1 cellular context compared by ENCODE assay signal in the genomic region with DNA sequence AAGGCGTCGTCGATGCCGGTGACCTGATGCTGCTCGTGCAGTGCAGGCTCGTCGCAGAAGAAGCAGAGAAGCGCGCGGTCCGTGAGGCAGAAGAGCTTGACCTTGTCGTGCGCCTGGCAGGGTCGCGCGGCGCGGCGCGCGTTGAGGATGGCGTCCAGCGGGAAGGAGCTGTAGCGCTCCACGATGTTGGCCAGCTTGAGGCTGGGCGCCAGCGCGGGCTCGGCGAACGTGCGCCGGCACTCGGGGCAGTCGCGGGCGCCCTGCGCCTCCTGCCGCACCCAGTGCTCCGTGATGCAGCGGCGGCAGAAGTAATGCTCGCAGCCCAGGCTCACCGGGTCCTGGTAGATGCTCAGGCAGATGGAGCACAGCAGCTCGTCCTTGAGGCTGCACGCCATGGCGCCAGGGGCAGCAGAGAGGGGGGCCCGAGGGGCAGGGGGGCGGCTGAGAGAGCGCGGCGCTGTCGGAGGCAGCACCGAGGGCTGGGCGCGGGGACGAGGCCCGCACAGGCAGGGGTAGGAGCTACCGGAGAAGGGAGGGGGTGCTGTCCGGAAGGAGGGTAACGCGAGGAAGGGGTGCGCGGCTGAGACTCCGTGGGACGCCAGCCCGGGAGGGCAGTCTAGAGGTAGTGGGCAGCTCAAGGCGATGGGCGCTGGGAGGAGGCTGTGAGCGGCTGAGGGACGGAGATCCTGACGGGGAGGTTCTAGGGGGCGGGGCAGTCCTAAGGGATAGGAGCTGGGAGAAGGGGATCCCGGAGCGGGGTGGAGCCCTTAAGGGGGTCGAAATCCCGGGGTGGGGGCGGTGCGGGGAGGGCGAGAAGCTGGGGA.
TF ChIP-seq lines count a peak whose summit lies in the region.

No MANE protein-coding gene starts in this region.

TF ChIP-seq in WTC11, 78 proteins besides CTCF, POLR2A, EP300 and RAD21 (continued from another document and continues in another):
- TF ChIP-seq ZNF317 (CRISPR knock-in tag; IDR thresholded peaks at IDR 0.05; ENCODE audit: borderline replicate concordance, low read depth) (peak; percentile 41; the same call in 1 of the 2 replicates), ZNF423 (CRISPR knock-in tag; IDR thresholded peaks at IDR 0.05) (no peak), NR2C2 (CRISPR knock-in tag; IDR thresholded peaks at IDR 0.05) (peak; percentile 74), TP53 (CRISPR knock-in tag; IDR thresholded peaks at IDR 0.05) (peak; percentile 94; the same call in 1 of the 2 replicates), SOX15 (CRISPR knock-in tag; IDR thresholded peaks at IDR 0.05) (no peak), ZNF232 (CRISPR knock-in tag; IDR thresholded peaks at IDR 0.05) (peak; percentile 96), ESRRA (CRISPR knock-in tag; IDR thresholded peaks at IDR 0.05; ENCODE audit: borderline replicate concordance) (peak; percentile 79; the same call in 1 of the 2 replicates), MYBL2 (CRISPR knock-in tag; IDR thresholded peaks at IDR 0.05) (peak; percentile 42; the same call in 1 of the 2 replicates), RORB (CRISPR knock-in tag; IDR thresholded peaks at IDR 0.05) (no peak), JUN (CRISPR knock-in tag; IDR thresholded peaks at IDR 0.05) (peak; percentile 15; the same call in 1 of the 2 replicates), ZNF396 (CRISPR knock-in tag; IDR thresholded peaks at IDR 0.05; ENCODE audit: borderline replicate concordance) (no peak), NFE2L1 (CRISPR knock-in tag; IDR thresholded peaks at IDR 0.05) (peak; percentile 88; the same call in 1 of the 2 replicates), NFYB (CRISPR knock-in tag; conservative IDR thresholded peaks at IDR 0.05; ENCODE audit: low read depth) (no peak), ZNF138 (CRISPR knock-in tag; conservative IDR thresholded peaks at IDR 0.05) (0 out of 2 replicates have a peak, but pooled peaks have one; percentile 82), ZNF263 (CRISPR knock-in tag; IDR thresholded peaks at IDR 0.05; ENCODE audit: low read depth) (peak; percentile 76; the same call in 1 of the 2 replicates), NR3C1 (CRISPR knock-in tag; conservative IDR thresholded peaks at IDR 0.05; ENCODE audit: low read depth) (0 out of 2 replicates have a peak, but pooled peaks have one; percentile 57)
- TF ChIP-seq, protein P1, sequence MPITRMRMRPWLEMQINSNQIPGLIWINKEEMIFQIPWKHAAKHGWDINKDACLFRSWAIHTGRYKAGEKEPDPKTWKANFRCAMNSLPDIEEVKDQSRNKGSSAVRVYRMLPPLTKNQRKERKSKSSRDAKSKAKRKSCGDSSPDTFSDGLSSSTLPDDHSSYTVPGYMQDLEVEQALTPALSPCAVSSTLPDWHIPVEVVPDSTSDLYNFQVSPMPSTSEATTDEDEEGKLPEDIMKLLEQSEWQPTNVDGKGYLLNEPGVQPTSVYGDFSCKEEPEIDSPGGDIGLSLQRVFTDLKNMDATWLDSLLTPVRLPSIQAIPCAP (CRISPR knock-in tag; IDR thresholded peaks at IDR 0.05) = peak; percentile 87; the same call in 1 of the 2 replicates
- TF ChIP-seq, protein P2, sequence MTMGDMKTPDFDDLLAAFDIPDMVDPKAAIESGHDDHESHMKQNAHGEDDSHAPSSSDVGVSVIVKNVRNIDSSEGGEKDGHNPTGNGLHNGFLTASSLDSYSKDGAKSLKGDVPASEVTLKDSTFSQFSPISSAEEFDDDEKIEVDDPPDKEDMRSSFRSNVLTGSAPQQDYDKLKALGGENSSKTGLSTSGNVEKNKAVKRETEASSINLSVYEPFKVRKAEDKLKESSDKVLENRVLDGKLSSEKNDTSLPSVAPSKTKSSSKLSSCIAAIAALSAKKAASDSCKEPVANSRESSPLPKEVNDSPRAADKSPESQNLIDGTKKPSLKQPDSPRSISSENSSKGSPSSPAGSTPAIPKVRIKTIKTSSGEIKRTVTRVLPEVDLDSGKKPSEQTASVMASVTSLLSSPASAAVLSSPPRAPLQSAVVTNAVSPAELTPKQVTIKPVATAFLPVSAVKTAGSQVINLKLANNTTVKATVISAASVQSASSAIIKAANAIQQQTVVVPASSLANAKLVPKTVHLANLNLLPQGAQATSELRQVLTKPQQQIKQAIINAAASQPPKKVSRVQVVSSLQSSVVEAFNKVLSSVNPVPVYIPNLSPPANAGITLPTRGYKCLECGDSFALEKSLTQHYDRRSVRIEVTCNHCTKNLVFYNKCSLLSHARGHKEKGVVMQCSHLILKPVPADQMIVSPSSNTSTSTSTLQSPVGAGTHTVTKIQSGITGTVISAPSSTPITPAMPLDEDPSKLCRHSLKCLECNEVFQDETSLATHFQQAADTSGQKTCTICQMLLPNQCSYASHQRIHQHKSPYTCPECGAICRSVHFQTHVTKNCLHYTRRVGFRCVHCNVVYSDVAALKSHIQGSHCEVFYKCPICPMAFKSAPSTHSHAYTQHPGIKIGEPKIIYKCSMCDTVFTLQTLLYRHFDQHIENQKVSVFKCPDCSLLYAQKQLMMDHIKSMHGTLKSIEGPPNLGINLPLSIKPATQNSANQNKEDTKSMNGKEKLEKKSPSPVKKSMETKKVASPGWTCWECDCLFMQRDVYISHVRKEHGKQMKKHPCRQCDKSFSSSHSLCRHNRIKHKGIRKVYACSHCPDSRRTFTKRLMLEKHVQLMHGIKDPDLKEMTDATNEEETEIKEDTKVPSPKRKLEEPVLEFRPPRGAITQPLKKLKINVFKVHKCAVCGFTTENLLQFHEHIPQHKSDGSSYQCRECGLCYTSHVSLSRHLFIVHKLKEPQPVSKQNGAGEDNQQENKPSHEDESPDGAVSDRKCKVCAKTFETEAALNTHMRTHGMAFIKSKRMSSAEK (CRISPR knock-in tag; IDR thresholded peaks at IDR 0.05; ENCODE audit: borderline replicate concordance) = no peak
- TF ChIP-seq, protein P3, sequence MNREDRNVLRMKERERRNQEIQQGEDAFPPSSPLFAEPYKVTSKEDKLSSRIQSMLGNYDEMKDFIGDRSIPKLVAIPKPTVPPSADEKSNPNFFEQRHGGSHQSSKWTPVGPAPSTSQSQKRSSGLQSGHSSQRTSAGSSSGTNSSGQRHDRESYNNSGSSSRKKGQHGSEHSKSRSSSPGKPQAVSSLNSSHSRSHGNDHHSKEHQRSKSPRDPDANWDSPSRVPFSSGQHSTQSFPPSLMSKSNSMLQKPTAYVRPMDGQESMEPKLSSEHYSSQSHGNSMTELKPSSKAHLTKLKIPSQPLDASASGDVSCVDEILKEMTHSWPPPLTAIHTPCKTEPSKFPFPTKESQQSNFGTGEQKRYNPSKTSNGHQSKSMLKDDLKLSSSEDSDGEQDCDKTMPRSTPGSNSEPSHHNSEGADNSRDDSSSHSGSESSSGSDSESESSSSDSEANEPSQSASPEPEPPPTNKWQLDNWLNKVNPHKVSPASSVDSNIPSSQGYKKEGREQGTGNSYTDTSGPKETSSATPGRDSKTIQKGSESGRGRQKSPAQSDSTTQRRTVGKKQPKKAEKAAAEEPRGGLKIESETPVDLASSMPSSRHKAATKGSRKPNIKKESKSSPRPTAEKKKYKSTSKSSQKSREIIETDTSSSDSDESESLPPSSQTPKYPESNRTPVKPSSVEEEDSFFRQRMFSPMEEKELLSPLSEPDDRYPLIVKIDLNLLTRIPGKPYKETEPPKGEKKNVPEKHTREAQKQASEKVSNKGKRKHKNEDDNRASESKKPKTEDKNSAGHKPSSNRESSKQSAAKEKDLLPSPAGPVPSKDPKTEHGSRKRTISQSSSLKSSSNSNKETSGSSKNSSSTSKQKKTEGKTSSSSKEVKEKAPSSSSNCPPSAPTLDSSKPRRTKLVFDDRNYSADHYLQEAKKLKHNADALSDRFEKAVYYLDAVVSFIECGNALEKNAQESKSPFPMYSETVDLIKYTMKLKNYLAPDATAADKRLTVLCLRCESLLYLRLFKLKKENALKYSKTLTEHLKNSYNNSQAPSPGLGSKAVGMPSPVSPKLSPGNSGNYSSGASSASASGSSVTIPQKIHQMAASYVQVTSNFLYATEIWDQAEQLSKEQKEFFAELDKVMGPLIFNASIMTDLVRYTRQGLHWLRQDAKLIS (CRISPR knock-in tag; IDR thresholded peaks at IDR 0.05; ENCODE audit: borderline replicate concordance) = peak; percentile 90; the same call in 1 of the 2 replicates
- TF ChIP-seq, protein P4, sequence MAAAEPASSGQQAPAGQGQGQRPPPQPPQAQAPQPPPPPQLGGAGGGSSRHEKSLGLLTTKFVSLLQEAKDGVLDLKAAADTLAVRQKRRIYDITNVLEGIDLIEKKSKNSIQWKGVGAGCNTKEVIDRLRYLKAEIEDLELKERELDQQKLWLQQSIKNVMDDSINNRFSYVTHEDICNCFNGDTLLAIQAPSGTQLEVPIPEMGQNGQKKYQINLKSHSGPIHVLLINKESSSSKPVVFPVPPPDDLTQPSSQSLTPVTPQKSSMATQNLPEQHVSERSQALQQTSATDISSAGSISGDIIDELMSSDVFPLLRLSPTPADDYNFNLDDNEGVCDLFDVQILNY (CRISPR knock-in tag; IDR thresholded peaks at IDR 0.05) = peak; percentile 66; the same call in 1 of the 2 replicates
- TF ChIP-seq, protein P5, sequence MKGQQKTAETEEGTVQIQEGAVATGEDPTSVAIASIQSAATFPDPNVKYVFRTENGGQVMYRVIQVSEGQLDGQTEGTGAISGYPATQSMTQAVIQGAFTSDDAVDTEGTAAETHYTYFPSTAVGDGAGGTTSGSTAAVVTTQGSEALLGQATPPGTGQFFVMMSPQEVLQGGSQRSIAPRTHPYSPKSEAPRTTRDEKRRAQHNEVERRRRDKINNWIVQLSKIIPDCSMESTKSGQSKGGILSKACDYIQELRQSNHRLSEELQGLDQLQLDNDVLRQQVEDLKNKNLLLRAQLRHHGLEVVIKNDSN (CRISPR knock-in tag; IDR thresholded peaks at IDR 0.05) = peak; percentile 54
- TF ChIP-seq, protein P6, sequence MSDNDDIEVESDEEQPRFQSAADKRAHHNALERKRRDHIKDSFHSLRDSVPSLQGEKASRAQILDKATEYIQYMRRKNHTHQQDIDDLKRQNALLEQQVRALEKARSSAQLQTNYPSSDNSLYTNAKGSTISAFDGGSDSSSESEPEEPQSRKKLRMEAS (CRISPR knock-in tag; IDR thresholded peaks at IDR 0.05) = peak; percentile 98
- TF ChIP-seq, protein P7, sequence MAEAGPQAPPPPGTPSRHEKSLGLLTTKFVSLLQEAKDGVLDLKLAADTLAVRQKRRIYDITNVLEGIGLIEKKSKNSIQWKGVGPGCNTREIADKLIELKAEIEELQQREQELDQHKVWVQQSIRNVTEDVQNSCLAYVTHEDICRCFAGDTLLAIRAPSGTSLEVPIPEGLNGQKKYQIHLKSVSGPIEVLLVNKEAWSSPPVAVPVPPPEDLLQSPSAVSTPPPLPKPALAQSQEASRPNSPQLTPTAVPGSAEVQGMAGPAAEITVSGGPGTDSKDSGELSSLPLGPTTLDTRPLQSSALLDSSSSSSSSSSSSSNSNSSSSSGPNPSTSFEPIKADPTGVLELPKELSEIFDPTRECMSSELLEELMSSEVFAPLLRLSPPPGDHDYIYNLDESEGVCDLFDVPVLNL (CRISPR knock-in tag; IDR thresholded peaks at IDR 0.05; ENCODE audit: borderline replicate concordance, low read depth) = peak; percentile 84; the same call in 1 of the 2 replicates
- TF ChIP-seq, protein P8, sequence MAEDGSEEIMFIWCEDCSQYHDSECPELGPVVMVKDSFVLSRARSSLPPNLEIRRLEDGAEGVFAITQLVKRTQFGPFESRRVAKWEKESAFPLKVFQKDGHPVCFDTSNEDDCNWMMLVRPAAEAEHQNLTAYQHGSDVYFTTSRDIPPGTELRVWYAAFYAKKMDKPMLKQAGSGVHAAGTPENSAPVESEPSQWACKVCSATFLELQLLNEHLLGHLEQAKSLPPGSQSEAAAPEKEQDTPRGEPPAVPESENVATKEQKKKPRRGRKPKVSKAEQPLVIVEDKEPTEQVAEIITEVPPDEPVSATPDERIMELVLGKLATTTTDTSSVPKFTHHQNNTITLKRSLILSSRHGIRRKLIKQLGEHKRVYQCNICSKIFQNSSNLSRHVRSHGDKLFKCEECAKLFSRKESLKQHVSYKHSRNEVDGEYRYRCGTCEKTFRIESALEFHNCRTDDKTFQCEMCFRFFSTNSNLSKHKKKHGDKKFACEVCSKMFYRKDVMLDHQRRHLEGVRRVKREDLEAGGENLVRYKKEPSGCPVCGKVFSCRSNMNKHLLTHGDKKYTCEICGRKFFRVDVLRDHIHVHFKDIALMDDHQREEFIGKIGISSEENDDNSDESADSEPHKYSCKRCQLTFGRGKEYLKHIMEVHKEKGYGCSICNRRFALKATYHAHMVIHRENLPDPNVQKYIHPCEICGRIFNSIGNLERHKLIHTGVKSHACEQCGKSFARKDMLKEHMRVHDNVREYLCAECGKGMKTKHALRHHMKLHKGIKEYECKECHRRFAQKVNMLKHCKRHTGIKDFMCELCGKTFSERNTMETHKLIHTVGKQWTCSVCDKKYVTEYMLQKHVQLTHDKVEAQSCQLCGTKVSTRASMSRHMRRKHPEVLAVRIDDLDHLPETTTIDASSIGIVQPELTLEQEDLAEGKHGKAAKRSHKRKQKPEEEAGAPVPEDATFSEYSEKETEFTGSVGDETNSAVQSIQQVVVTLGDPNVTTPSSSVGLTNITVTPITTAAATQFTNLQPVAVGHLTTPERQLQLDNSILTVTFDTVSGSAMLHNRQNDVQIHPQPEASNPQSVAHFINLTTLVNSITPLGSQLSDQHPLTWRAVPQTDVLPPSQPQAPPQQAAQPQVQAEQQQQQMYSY (CRISPR knock-in tag; IDR thresholded peaks at IDR 0.05) = peak; percentile 49; the same call in 1 of the 2 replicates
- TF ChIP-seq, protein P9, sequence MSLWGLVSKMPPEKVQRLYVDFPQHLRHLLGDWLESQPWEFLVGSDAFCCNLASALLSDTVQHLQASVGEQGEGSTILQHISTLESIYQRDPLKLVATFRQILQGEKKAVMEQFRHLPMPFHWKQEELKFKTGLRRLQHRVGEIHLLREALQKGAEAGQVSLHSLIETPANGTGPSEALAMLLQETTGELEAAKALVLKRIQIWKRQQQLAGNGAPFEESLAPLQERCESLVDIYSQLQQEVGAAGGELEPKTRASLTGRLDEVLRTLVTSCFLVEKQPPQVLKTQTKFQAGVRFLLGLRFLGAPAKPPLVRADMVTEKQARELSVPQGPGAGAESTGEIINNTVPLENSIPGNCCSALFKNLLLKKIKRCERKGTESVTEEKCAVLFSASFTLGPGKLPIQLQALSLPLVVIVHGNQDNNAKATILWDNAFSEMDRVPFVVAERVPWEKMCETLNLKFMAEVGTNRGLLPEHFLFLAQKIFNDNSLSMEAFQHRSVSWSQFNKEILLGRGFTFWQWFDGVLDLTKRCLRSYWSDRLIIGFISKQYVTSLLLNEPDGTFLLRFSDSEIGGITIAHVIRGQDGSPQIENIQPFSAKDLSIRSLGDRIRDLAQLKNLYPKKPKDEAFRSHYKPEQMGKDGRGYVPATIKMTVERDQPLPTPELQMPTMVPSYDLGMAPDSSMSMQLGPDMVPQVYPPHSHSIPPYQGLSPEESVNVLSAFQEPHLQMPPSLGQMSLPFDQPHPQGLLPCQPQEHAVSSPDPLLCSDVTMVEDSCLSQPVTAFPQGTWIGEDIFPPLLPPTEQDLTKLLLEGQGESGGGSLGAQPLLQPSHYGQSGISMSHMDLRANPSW (CRISPR knock-in tag; conservative IDR thresholded peaks at IDR 0.05; ENCODE audit: low read depth) = no peak
- TF ChIP-seq, protein P10, sequence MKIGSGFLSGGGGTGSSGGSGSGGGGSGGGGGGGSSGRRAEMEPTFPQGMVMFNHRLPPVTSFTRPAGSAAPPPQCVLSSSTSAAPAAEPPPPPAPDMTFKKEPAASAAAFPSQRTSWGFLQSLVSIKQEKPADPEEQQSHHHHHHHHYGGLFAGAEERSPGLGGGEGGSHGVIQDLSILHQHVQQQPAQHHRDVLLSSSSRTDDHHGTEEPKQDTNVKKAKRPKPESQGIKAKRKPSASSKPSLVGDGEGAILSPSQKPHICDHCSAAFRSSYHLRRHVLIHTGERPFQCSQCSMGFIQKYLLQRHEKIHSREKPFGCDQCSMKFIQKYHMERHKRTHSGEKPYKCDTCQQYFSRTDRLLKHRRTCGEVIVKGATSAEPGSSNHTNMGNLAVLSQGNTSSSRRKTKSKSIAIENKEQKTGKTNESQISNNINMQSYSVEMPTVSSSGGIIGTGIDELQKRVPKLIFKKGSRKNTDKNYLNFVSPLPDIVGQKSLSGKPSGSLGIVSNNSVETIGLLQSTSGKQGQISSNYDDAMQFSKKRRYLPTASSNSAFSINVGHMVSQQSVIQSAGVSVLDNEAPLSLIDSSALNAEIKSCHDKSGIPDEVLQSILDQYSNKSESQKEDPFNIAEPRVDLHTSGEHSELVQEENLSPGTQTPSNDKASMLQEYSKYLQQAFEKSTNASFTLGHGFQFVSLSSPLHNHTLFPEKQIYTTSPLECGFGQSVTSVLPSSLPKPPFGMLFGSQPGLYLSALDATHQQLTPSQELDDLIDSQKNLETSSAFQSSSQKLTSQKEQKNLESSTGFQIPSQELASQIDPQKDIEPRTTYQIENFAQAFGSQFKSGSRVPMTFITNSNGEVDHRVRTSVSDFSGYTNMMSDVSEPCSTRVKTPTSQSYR (CRISPR knock-in tag; IDR thresholded peaks at IDR 0.05) = peak; percentile 92
